In the genomic region with DNA sequence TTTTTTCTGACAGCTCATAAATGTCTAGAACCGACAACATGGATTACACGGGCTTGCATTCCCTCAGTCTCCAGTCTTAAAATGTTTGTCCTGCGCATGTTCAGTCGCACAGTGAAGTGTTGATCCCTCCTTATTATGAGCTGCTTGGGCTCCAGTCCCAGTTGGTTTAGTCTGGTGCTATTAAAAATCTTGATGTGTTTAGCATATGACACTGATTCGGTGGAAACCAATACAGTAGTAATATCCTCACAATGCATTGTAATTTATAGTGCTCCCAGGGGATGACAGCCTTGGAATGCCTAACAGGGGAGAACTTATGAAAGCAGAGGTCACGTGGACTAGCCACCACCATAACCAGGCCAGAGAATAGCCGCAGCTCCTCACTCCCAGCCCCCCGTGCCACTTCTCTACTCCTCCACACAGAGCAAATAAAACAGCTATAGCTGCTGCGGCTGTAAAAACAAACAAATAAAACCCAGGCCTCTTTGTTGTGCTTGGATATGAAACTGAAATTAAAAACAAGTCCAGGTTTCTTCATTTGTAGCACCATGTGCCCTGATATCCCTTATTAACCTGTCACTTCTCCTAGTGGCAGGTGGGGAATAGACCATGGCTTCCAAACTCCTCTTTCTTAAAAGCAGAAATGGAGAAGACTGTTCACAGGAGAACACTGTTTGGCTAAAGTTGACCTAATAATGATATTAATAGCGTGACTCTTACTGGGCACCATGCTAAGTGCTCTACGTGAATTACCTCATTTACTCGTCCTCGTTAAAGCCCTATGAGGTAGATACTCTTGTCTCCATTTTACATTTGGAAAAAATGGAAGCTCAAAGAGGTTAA, we compare ENCODE assay signal across 21 cellular contexts. TPM values are rescaled to one million over a fixed set of nuclear protein-coding genes. Genes with fewer than 3 reads are reported as not detected.
DNase-seq lines count a peak whose midpoint lies in the region; ATAC-seq and TF ChIP-seq lines count a peak whose summit lies in the region.
"Had no signal": no experiment of that assay in that cellular context is flagged by ENCODE, and none has a peak within 500 bp of the region (broad histone marks: within the 10 kb centered on the region; RNA-seq: fewer than 3 reads in every experiment).

No MANE protein-coding gene starts in this region.

- peak overlapping the region in 3 of 5 experiments; percentile 68 to 77 (median 77) for H3K27ac Mint-ChIP-seq in brain
- H3K27ac Mint-ChIP-seq: CD8-positive, alpha-beta T cell; natural killer cell treated with Interleukin-12 subunit alpha and Interleukin-12 subunit beta and Interleukin-15 and Interleukin-18, amount 100 ng/mL, for 72 hours; stimulated activated naive B cell treated with anti-CD40 and anti-IgM and Interleukin-4, amounts not matched to agents 10 μg/mL and 1 μg/mL and 100 μg/mL, for 72 hours had no signal

- no peaks in the 10 kb centered on the region for H3K9me3 Mint-ChIP-seq in brain
- H3K9me3 Mint-ChIP-seq: CD8-positive, alpha-beta T cell; central memory CD8-positive, alpha-beta T cell; natural killer cell treated with Interleukin-12 subunit alpha and Interleukin-12 subunit beta and Interleukin-15 and Interleukin-18, amount 100 ng/mL, for 72 hours; stimulated activated naive B cell treated with anti-CD40 and anti-IgM and Interleukin-4, amounts not matched to agents 10 μg/mL and 1 μg/mL and 100 μg/mL, for 72 hours had no signal

- H3F3A ChIP-seq in smooth muscle cell (ENCODE audit: low read depth): no peaks in the 10 kb centered on the region

- H4K20me1 ChIP-seq in smooth muscle cell (ENCODE audit: low read depth): no peaks in the 10 kb centered on the region

- H3K4me1 ChIP-seq in mucosa of descending colon (ENCODE audit: low read depth) (no peaks in the 10 kb centered on the region), smooth muscle cell (ENCODE audit: low read depth) (no peaks in the 10 kb centered on the region), sigmoid colon (no peaks in the 10 kb centered on the region)
- H3K4me1 ChIP-seq: prostate gland, transverse colon had no signal

- H3K4me1 Mint-ChIP-seq in brain: peaks cover 21% of the 10 kb centered on the region
- H3K4me1 Mint-ChIP-seq: central memory CD8-positive, alpha-beta T cell had no signal

- ATAC-seq in mucosa of descending colon: peak; percentile 45
- ATAC-seq: CD8-positive, alpha-beta T cell; GM12878; natural killer cell treated with Interleukin-12 subunit alpha and Interleukin-12 subunit beta and Interleukin-15 and Interleukin-18, amount 100 ng/mL, for 72 hours; stimulated activated naive B cell treated with anti-CD40 and anti-IgM and Interleukin-4, amounts not matched to agents 10 μg/mL and 1 μg/mL and 100 μg/mL, for 72 hours had no signal

- no peak overlapping the region for H3K9ac ChIP-seq in smooth muscle cell (ENCODE audit: low read depth)

- TF ChIP-seq CTCF in AG10803 (conservative IDR thresholded peaks at IDR 0.05; ENCODE audit: low read length) (no peak), brain (conservative IDR thresholded peaks at IDR 0.05) (no peak), mucosa of descending colon (IDR thresholded peaks at IDR 0.05) (no peak), smooth muscle cell (IDR thresholded peaks at IDR 0.05; ENCODE audit: borderline replicate concordance, insufficient read depth, poor library complexity, severe bottlenecking) (no peak), sigmoid colon (IDR thresholded peaks at IDR 0.05) (no peak), lower leg skin (IDR thresholded peaks at IDR 0.05) (no peak)

- intact Hi-C loops in mucosa of descending colon (cut with DNase I, micrococcal nuclease) (loop anchor here in 1 of 2 donors (5.0 kb wide), 1 partner anchor 186 kb away; a partner anchor contains a TSS), sigmoid colon (cut with DNase I) (no loop called here), lower leg skin (cut with DNase I; ENCODE audit: low total_unique reads) (no loop called here)

- H3K36me3 ChIP-seq in mucosa of descending colon (ENCODE audit: low read depth) (no peaks in the 10 kb centered on the region), smooth muscle cell (ENCODE audit: low read depth) (no peaks in the 10 kb centered on the region), sigmoid colon (peaks cover 0 to 14% (median 0%) of the 10 kb centered on the region in 4 donors)
- H3K36me3 ChIP-seq: prostate gland, transverse colon had no signal

- TF ChIP-seq POLR2A in sigmoid colon (IDR thresholded peaks at IDR 0.05): no peak
- TF ChIP-seq POLR2A in lower leg skin (IDR thresholded peaks at IDR 0.05): no peak

- TF ChIP-seq EP300 in sigmoid colon (IDR thresholded peaks at IDR 0.05): no peak

- no peaks in the 10 kb centered on the region for H3K36me3 Mint-ChIP-seq in brain
- H3K36me3 Mint-ChIP-seq: CD8-positive, alpha-beta T cell; natural killer cell treated with Interleukin-12 subunit alpha and Interleukin-12 subunit beta and Interleukin-15 and Interleukin-18, amount 100 ng/mL, for 72 hours had no signal

- H2AFZ ChIP-seq in smooth muscle cell (ENCODE audit: low read depth): no peak overlapping the region

- H3K27ac ChIP-seq in smooth muscle cell (ENCODE audit: low read depth) (no peak overlapping the region), sigmoid colon (no peak overlapping the region)
- H3K27ac ChIP-seq: prostate gland, transverse colon had no signal

- H3K4me3 ChIP-seq in AG10803 (ENCODE audit: low read length) (no peak overlapping the region), mucosa of descending colon (no peak overlapping the region), smooth muscle cell (no peak overlapping the region), sigmoid colon (no peak overlapping the region), lower leg skin (ENCODE audit: low read depth, poor library complexity, severe bottlenecking) (no peak overlapping the region)
- H3K4me3 ChIP-seq: GM12878, prostate gland, transverse colon had no signal

- DNase-seq in AG10803 (ENCODE audit: low read depth) (peak; percentile 64), GM03348 (ENCODE audit: low spot score) (peak; percentile 41), mucosa of descending colon (no peak), smooth muscle cell (lab: John Stamatoyannopoulos, UW; ENCODE audit: unreplicated experiment) (no peak), mesenteric fat pad (ENCODE audit: low spot score) (no peak), sigmoid colon (no peak), lower leg skin (ENCODE audit: low spot score in 2 of 2) (no peak)
- DNase-seq: activated CD4-positive, alpha-beta T cell treated with anti-CD3 and anti-CD28 coated beads, Interleukin-2, amount 50 U/mL, for 1 hour; amygdala; CD8-positive, alpha-beta T cell; effector memory CD4-positive, alpha-beta T cell; KBM-7; mesendoderm; NCI-H226; stimulated activated naive B cell treated with anti-CD40 and anti-IgM and Interleukin-4, amounts not matched to agents 10 μg/mL and 1 μg/mL and 100 μg/mL, for 72 hours; transverse colon had no signal

- no peaks in the 10 kb centered on the region for H3K79me2 ChIP-seq in smooth muscle cell (ENCODE audit: low read depth)

- H3K27me3 Mint-ChIP-seq in brain: peaks cover 8% of the 10 kb centered on the region
- H3K27me3 Mint-ChIP-seq: central memory CD8-positive, alpha-beta T cell; natural killer cell treated with Interleukin-12 subunit alpha and Interleukin-12 subunit beta and Interleukin-15 and Interleukin-18, amount 100 ng/mL, for 72 hours; stimulated activated naive B cell treated with anti-CD40 and anti-IgM and Interleukin-4, amounts not matched to agents 10 μg/mL and 1 μg/mL and 100 μg/mL, for 72 hours had no signal

- H3K4me3 Mint-ChIP-seq in brain: peak overlapping the region in 2 of 5 experiments; percentile 32 to 39
- H3K4me3 Mint-ChIP-seq: CD8-positive, alpha-beta T cell; central memory CD8-positive, alpha-beta T cell; natural killer cell treated with Interleukin-12 subunit alpha and Interleukin-12 subunit beta and Interleukin-15 and Interleukin-18, amount 100 ng/mL, for 72 hours; stimulated activated naive B cell treated with anti-CD40 and anti-IgM and Interleukin-4, amounts not matched to agents 10 μg/mL and 1 μg/mL and 100 μg/mL, for 72 hours had no signal

- H3K9me3 ChIP-seq in mucosa of descending colon (no peaks in the 10 kb centered on the region), smooth muscle cell (replicated peaks; ENCODE audit: low read depth) (no peaks in the 10 kb centered on the region), sigmoid colon (no peaks in the 10 kb centered on the region)
- H3K9me3 ChIP-seq: prostate gland, transverse colon had no signal

- no peak overlapping the region for H3K4me2 ChIP-seq in smooth muscle cell

- H3K27me3 ChIP-seq in smooth muscle cell (ENCODE audit: low read depth): no peaks in the 10 kb centered on the region
- H3K27me3 ChIP-seq in sigmoid colon: no peaks in the 10 kb centered on the region
- H3K27me3 ChIP-seq: transverse colon had no signal

- WGBS in smooth muscle cell (ENCODE audit: low lambda C conversion rate): 72% methylated on average over 13 of the region's 13 CpGs
- WGBS in sigmoid colon, 2 donors: 65 to 81% methylated on average over 13 of the region's 13 CpGs
- WGBS in lower leg skin, 2 donors: 80 to 81% methylated on average over 13 of the region's 13 CpGs

RNA-seq across cellular contexts. Expression of a gene that starts 7.7 kb away (rescaled TPM):
- polyA plus RNA-seq in brain (ENCODE audit: insufficient read depth, low read depth, low replicate concordance) (38.6 TPM), smooth muscle cell (106 and 116 TPM in 2 replicates), sigmoid colon (10 to 100 TPM; 13.2 to 25.7 (median 24.9) TPM)
- total RNA-seq in mucosa of descending colon (10 to 100 TPM in 1 of 3 donors, 1 to 10 TPM in 2; 6.8 to 12.3 (median 9.9) TPM), smooth muscle cell (94.4 and 150 TPM in 2 replicates), mesenteric fat pad (5.2 TPM), sigmoid colon (10 to 100 TPM; 18.5 to 80.2 (median 40.0) TPM), lower leg skin (10 to 100 TPM in 3 of 4 donors, 1 to 10 TPM in 1; 9.6 to 18.4 (median 11.4) TPM)

RNA-seq across cellular contexts. Expression of a gene that starts 7.8 kb away (rescaled TPM):
- polyA plus RNA-seq in brain (ENCODE audit: insufficient read depth, low read depth, low replicate concordance): 23.2 TPM
- total RNA-seq in mucosa of descending colon: 10 to 100 TPM; 27.2 to 36.1 (median 32.1) TPM
- total RNA-seq in smooth muscle cell: 9.9 and 14.6 TPM in 2 replicates
- 15.1 and 18.1 TPM in 2 replicates for polyA plus RNA-seq in smooth muscle cell
- 15.5 TPM for total RNA-seq in mesenteric fat pad
- total RNA-seq in sigmoid colon: 10 to 100 TPM; 25.3 to 39.6 (median 33.2) TPM
- 10 to 100 TPM in 2 of 3 donors, 1 to 10 TPM in 1; 9.0 to 29.4 (median 19.2) TPM for polyA plus RNA-seq in sigmoid colon
- 10 to 100 TPM; 13.6 to 19.9 (median 17.1) TPM for total RNA-seq in lower leg skin

Comparison
In these comparisons a context has a peak if more than half of its experiments do, and no peak if none do; other contexts are left out.
1. DNase-seq: peak in AG10803 (single experiment) and GM03348 (single experiment); none in mucosa of descending colon (0 of 3), smooth muscle cell (single experiment), mesenteric fat pad (single experiment), sigmoid colon (single experiment) and lower leg skin (0 of 2).